ENCODE assay signal across 10 cellular contexts in genomic region chr3:4533489-4534443, GRCh38. TPM values are rescaled to one million over a fixed set of nuclear protein-coding genes. Genes with fewer than 3 reads are reported as not detected.
DNase-seq lines count a peak whose midpoint lies in the region; ATAC-seq and TF ChIP-seq lines count a peak whose summit lies in the region.
"Had no signal": no experiment of that assay in that cellular context is flagged by ENCODE, and none has a peak within 500 bp of the region (broad histone marks: within the 10 kb centered on the region; RNA-seq: fewer than 3 reads in every experiment).

No MANE protein-coding gene starts in this region.

- peaks cover 10% of the 10 kb centered on the region for H3K27me3 ChIP-seq in skeletal muscle satellite cell (ENCODE audit: control insufficient read depth, insufficient read depth, low read length)
- H3K27me3 ChIP-seq in suprapubic skin, result no peaks in the 10 kb centered on the region
- H3K27me3 ChIP-seq in MG63, result no peaks in the 10 kb centered on the region

- H3K4me1 ChIP-seq in skeletal muscle satellite cell (ENCODE audit: control insufficient read depth, insufficient read depth, low read length), result no peaks in the 10 kb centered on the region
- H3K4me1 ChIP-seq in suprapubic skin, result no peaks in the 10 kb centered on the region

- no peak for TF ChIP-seq EP300 in suprapubic skin (IDR thresholded peaks at IDR 0.05)

- H3K4me2 ChIP-seq in skeletal muscle satellite cell (ENCODE audit: low read length), result peak overlapping the region; percentile 11

- H3K4me1 Mint-ChIP-seq in IgD-negative memory B cell, result peaks cover 27 to 66% (median 62%) of the 10 kb centered on the region in 3 donors

- peaks cover 11% of the 10 kb centered on the region for H3K36me3 Mint-ChIP-seq in IgD-negative memory B cell

- H3K9ac ChIP-seq in skeletal muscle satellite cell (ENCODE audit: low read depth, low read length), result no peak overlapping the region

- H3K9me3 ChIP-seq in skeletal muscle satellite cell (replicated peaks; ENCODE audit: low read length) (no peaks in the 10 kb centered on the region), suprapubic skin (no peaks in the 10 kb centered on the region), MG63 (no peaks in the 10 kb centered on the region)

- in situ Hi-C loops in GM13976 (cut with MboI; ENCODE audit: low sequenced_read_pairs, unreplicated experiment), result no loop called here

- peak; percentile 45 for DNase-seq in inferior parietal cortex (ENCODE audit: extremely low spot score)
- no peak for DNase-seq in suprapubic skin (ENCODE audit: low spot score in 2 of 2)
- DNase-seq in GM13976 (ENCODE audit: low spot score), result no peak
- no peak for DNase-seq in MG63
- DNase-seq: NCI-H226; stimulated activated CD4-positive, alpha-beta T cell treated with anti-CD3 and anti-CD28 coated beads, Interleukin-15, amount 100 ng/mL, for 24 hours had no signal

- no peak for ATAC-seq in esophagus mucosa

- H3K27ac ChIP-seq in VCaP, result peak overlapping the region; percentile 75
- no peak overlapping the region for H3K27ac ChIP-seq in suprapubic skin

- peak overlapping the region in 2 of 4 donors; percentile 19 to 62 for H3K4me3 Mint-ChIP-seq in IgD-negative memory B cell

- peaks cover 0 to 15% (median 2%) of the 10 kb centered on the region in 3 donors for H3K9me3 Mint-ChIP-seq in IgD-negative memory B cell

- H3K27me3 Mint-ChIP-seq in IgD-negative memory B cell, result no peaks in the 10 kb centered on the region

- no peak for TF ChIP-seq CTCF in VCaP (conservative IDR thresholded peaks at IDR 0.05)
- no peak for TF ChIP-seq CTCF in suprapubic skin (IDR thresholded peaks at IDR 0.05)
- TF ChIP-seq CTCF in GM13976 (IDR thresholded peaks at IDR 0.05; ENCODE audit: borderline replicate concordance, control extremely low read depth, extremely low read depth, insufficient read depth, missing control alignments), result no peak

- WGBS in suprapubic skin, result 46% methylated on average over 14 of the region's 14 CpGs

- peak overlapping the region in 2 of 3 donors; percentile 28 to 36 for H3K27ac Mint-ChIP-seq in IgD-negative memory B cell

- H3K36me3 ChIP-seq in skeletal muscle satellite cell (ENCODE audit: insufficient read depth, low read length) (no peaks in the 10 kb centered on the region), suprapubic skin (no peaks in the 10 kb centered on the region), MG63 (no peaks in the 10 kb centered on the region)

- H3K4me3 ChIP-seq in skeletal muscle satellite cell (ENCODE audit: low read length) (no peak overlapping the region), suprapubic skin (no peak overlapping the region), MG63 (no peak overlapping the region)

- no peak for TF ChIP-seq POLR2A in suprapubic skin (IDR thresholded peaks at IDR 0.05)

RNA-seq across cellular contexts. Expression of gene ITPR1, which starts 40.6 kb away (rescaled TPM):
- polyA plus RNA-seq in IgD-negative memory B cell, result 38.3 TPM
- total RNA-seq in skeletal muscle satellite cell (2012; rRNA removed), result 27.1 and 35.4 TPM in 2 replicates
- total RNA-seq in esophagus mucosa (12.7 TPM), suprapubic skin (10 to 100 TPM; 14.7 to 45.1 (median 21.0) TPM)
- total RNA-seq in MG63 (2014; rRNA removed; shearing (Covaris generic); ENCODE audit: low replicate concordance), result 1.7 and 10.4 TPM in 2 replicates
